ENCODE assay signal across 32 cellular contexts in the genomic region with DNA sequence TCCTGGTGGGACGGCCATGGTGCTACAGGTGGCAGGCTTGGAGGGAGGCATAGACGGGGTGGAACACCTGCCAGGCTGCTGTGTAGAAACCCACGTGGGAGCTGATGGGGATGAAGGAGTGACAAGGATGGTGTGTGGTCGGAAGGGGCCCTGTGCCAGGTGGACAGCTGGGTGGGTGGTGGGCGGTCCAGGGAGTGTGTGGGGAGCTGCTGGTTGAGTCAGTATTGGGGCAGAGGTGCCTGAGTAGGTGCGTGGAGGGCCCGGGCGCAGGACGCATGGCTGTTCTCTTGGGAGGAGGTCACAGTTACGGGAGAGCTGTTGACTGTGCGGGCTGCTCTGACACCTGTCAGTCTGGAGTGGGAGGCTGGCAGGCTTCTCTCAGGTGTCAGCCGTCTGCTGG. TPM values are rescaled to one million over a fixed set of nuclear protein-coding genes. Genes with fewer than 3 reads are reported as not detected.
"Had no signal": no experiment of that assay in that cellular context is flagged by ENCODE, and none has a peak within 500 bp of the region (broad histone marks: within the 10 kb centered on the region; RNA-seq: fewer than 3 reads in every experiment).

No MANE protein-coding gene starts in this region.

- H3K4me2 ChIP-seq: neural progenitor cell had no signal

- H3K9ac ChIP-seq: neural progenitor cell had no signal

- H3K4me1 ChIP-seq: gastrocnemius medialis, left ventricle myocardium inferior, neural progenitor cell, stomach, thyroid gland, upper lobe of right lung had no signal

- H3K9me3 ChIP-seq: gastrocnemius medialis, left ventricle myocardium inferior, stomach, thyroid gland, upper lobe of right lung had no signal

- ATAC-seq: activated T-cell treated with anti-CD3 and anti-CD28 coated beads, Interleukin-2, amount 50 U/mL, for 72 hours; gastrocnemius medialis; natural killer cell; sciatic nerve; stimulated activated effector memory CD8-positive, alpha-beta T cell treated with anti-CD3 and anti-CD28 coated beads, Interleukin-12 subunit alpha, Interleukin-12 subunit beta, amount 100 ng/mL, for 72 hours; upper lobe of right lung had no signal

- H2AFZ ChIP-seq: neural progenitor cell had no signal

- DNase-seq: activated CD4-positive, alpha-beta T cell treated with anti-CD3 and anti-CD28 coated beads for 4 hours; activated CD4-positive, alpha-beta T cell treated with anti-CD3 and anti-CD28 coated beads, Interleukin-2, amount 50 U/mL, for 4 hours; activated effector memory CD4-positive, alpha-beta T cell treated with Interleukin-2 at 50 U/mL for 16 hours; activated naive CD4-positive, alpha-beta T cell treated with Interleukin-2 at 50 U/mL for 16 hours; activated T-cell treated with anti-CD3 and anti-CD28 coated beads for 4 hours; activated T-cell treated with anti-CD3 and anti-CD28 coated beads, Interleukin-2, amount 50 U/mL, for 72 hours; brain microvascular endothelial cell; dorsolateral prefrontal cortex; effector memory CD4-positive, alpha-beta T cell; erythroblast; gastrocnemius medialis; glutamatergic neuron; islet precursor cell; left ventricle myocardium inferior; mesendoderm; natural killer cell; posterior cingulate gyrus; small intestine; stimulated activated CD4-positive, alpha-beta T cell treated with anti-CD3 and anti-CD28 coated beads, Interleukin-4, amount 100 ng/mL, for 24 hours; stomach; T-helper 9 cell; thyroid gland; upper lobe of right lung had no signal

- H3K27ac ChIP-seq: brain microvascular endothelial cell, coronary artery, dorsolateral prefrontal cortex, gastrocnemius medialis, left ventricle myocardium inferior, neural progenitor cell, stomach, thyroid gland, upper lobe of right lung, VCaP had no signal

- FAIRE-seq: astrocyte, small intestine, TTC549 had no signal

- H3K4me3 ChIP-seq: coronary artery, dorsolateral prefrontal cortex, gastrocnemius medialis, left ventricle myocardium inferior, lung, neural progenitor cell, stomach, thyroid gland, upper lobe of right lung had no signal

- H3K27me3 ChIP-seq: brain microvascular endothelial cell, dorsolateral prefrontal cortex, gastrocnemius medialis, neural progenitor cell, stomach, thyroid gland, upper lobe of right lung had no signal

RNA-seq across cellular contexts. Expression of a gene that starts 54.8 kb away (rescaled TPM):
- total RNA-seq: astrocyte, cardiac septum, left ventricle myocardium inferior, sciatic nerve, thyroid gland, upper lobe of right lung had no signal
- polyA plus RNA-seq: lung, stomach had no signal
